Comparison of ENCODE assay signal across 8 cellular contexts in genomic region chr5:127909078-127909477, GRCh38.
DNase-seq lines count a peak whose midpoint lies in the region; ATAC-seq and TF ChIP-seq lines count a peak whose summit lies in the region.

No MANE protein-coding gene starts in this region.

- no peak overlapping the region for H3K27ac ChIP-seq in foreskin keratinocyte

- H3K4me1 ChIP-seq in foreskin keratinocyte = no peaks in the 10 kb centered on the region

- in situ Hi-C loops in SK-MEL-5 (cut with HindIII; ENCODE audit: low pct_unique_long_range_greater_than_20kb, low sequenced_read_pairs) = no loop called here

- peaks cover 7% of the 10 kb centered on the region for H3K4me1 Mint-ChIP-seq in stimulated activated naive CD8-positive, alpha-beta T cell treated with anti-CD3 and anti-CD28 coated beads, Interleukin-15, amount 100 ng/mL, for 72 hours

- no peaks in the 10 kb centered on the region for H3K9me3 Mint-ChIP-seq in stimulated activated naive CD8-positive, alpha-beta T cell treated with anti-CD3 and anti-CD28 coated beads, Interleukin-15, amount 100 ng/mL, for 72 hours

- peak; percentile 72 for TF ChIP-seq CTCF in foreskin keratinocyte (conservative IDR thresholded peaks at IDR 0.05)

- no peaks in the 10 kb centered on the region for H3K27me3 ChIP-seq in foreskin keratinocyte

- ATAC-seq in GM21381 (IDR thresholded peaks at IDR 0.05; ENCODE audit: unreplicated experiment) (peak; percentile 73), HG03520 (IDR thresholded peaks at IDR 0.05; ENCODE audit: unreplicated experiment) (peak; percentile 80), foreskin keratinocyte (peak; percentile 88)
- peak; percentile 69 for ATAC-seq in stimulated activated naive CD8-positive, alpha-beta T cell treated with anti-CD3 and anti-CD28 coated beads, Interleukin-15, amount 100 ng/mL, for 72 hours

- no peak overlapping the region for H3K4me3 Mint-ChIP-seq in stimulated activated naive CD8-positive, alpha-beta T cell treated with anti-CD3 and anti-CD28 coated beads, Interleukin-15, amount 100 ng/mL, for 72 hours

- H3K27me3 Mint-ChIP-seq in stimulated activated naive CD8-positive, alpha-beta T cell treated with anti-CD3 and anti-CD28 coated beads, Interleukin-15, amount 100 ng/mL, for 72 hours = peaks cover under 1% of the 10 kb centered on the region

- H3K27ac Mint-ChIP-seq in stimulated activated naive CD8-positive, alpha-beta T cell treated with anti-CD3 and anti-CD28 coated beads, Interleukin-15, amount 100 ng/mL, for 72 hours = no peak overlapping the region

- DNase-seq in NCI-H526 (lab: John Stamatoyannopoulos, UW) = peak; percentile 9 to 42
- no peak for DNase-seq in NCI-H526 treated with DMSO at 0.1 percent for 48 hours (lab: John Stamatoyannopoulos, UW)
- DNase-seq in SK-MEL-5 (ENCODE audit: low read depth, low spot score) = peak; percentile 78
- DNase-seq in foreskin keratinocyte = peak in 1 of 2 donors; percentile 38
- peak in 1 of 2 donors; percentile 12 for DNase-seq in stimulated activated naive CD8-positive, alpha-beta T cell treated with anti-CD3 and anti-CD28 coated beads, Interleukin-15, amount 100 ng/mL, for 72 hours
- DNase-seq in effector CD4-positive, alpha-beta T cell = no peak

Comparison
In these comparisons a context has a peak if more than half of its experiments do, and no peak if none do; other contexts are left out.
1. DNase-seq: peak in NCI-H526 (2 of 2) and SK-MEL-5 (single experiment); none in NCI-H526 treated with DMSO at 0.1 percent for 48 hours (single experiment) and effector CD4-positive, alpha-beta T cell (single experiment).
2. Peak in every context shown above with its lines, with median percentiles within 50 percentile points of each other: ATAC-seq.